ENCODE assay signal across 13 cellular contexts in genomic region chr13:60258349-60258748, GRCh38.
DNase-seq lines count a peak whose midpoint lies in the region; ATAC-seq and TF ChIP-seq lines count a peak whose summit lies in the region.
"Had no signal": no experiment of that assay in that cellular context is flagged by ENCODE, and none has a peak within 500 bp of the region (broad histone marks: within the 10 kb centered on the region; RNA-seq: fewer than 3 reads in every experiment).

No MANE protein-coding gene starts in this region.

- H3K4me3 Mint-ChIP-seq in stimulated activated naive CD8-positive, alpha-beta T cell treated with anti-CD3 and anti-CD28 coated beads, Interleukin-15, Interleukin-2, amounts not matched to agents 100 ng/mL and 50 ng/mL, for 24 hours = no peak overlapping the region
- H3K4me3 Mint-ChIP-seq in stimulated activated naive CD8-positive, alpha-beta T cell treated with anti-CD3 and anti-CD28 coated beads, Interleukin-15, amount 100 ng/mL, for 72 hours = no peak overlapping the region
- no peak overlapping the region for H3K4me3 Mint-ChIP-seq in WTC11
- H3K4me3 Mint-ChIP-seq: CD4-positive, alpha-beta memory T cell had no signal

- H3K4me3 ChIP-seq in iPS DF 6.9 (ENCODE audit: low read length) (no peak overlapping the region), right cardiac atrium (ENCODE audit: low read length) (no peak overlapping the region)
- H3K4me3 ChIP-seq: HAP-1 had no signal

- in situ Hi-C loops in G401 (cut with HindIII; ENCODE audit: low sequenced_read_pairs) = no loop called here

- no CpG with 5 or more reads among the region's 11 CpGs for WGBS in iPS DF 6.9 (ENCODE audit: insufficient coverage, insufficient read length)
- WGBS in right cardiac atrium = 48% methylated on average over 11 of the region's 11 CpGs

- peaks cover 2% of the 10 kb centered on the region; the same call in 1 of the 2 replicates for H3K4me1 ChIP-seq in iPS DF 6.9 (ENCODE audit: control insufficient read depth, insufficient read depth, low read length)
- no peaks in the 10 kb centered on the region for H3K4me1 ChIP-seq in right cardiac atrium (ENCODE audit: control insufficient read depth, insufficient read depth, low read length)
- H3K4me1 ChIP-seq: BE2C had no signal

- H3K27ac ChIP-seq in iPS DF 6.9 (ENCODE audit: low read length) = no peak overlapping the region
- H3K27ac ChIP-seq in right cardiac atrium (ENCODE audit: low read length) = no peak overlapping the region
- H3K27ac ChIP-seq: C4-2B had no signal

- peaks cover 5% of the 10 kb centered on the region for H3K9me3 Mint-ChIP-seq in stimulated activated naive CD8-positive, alpha-beta T cell treated with anti-CD3 and anti-CD28 coated beads, Interleukin-15, Interleukin-2, amounts not matched to agents 100 ng/mL and 50 ng/mL, for 24 hours
- peaks cover 0 to 7% of the 10 kb centered on the region in 2 donors for H3K9me3 Mint-ChIP-seq in stimulated activated naive CD8-positive, alpha-beta T cell treated with anti-CD3 and anti-CD28 coated beads, Interleukin-15, amount 100 ng/mL, for 72 hours
- peaks cover 47% of the 10 kb centered on the region for H3K9me3 Mint-ChIP-seq in WTC11

- DNase-seq in stimulated activated naive CD8-positive, alpha-beta T cell treated with anti-CD3 and anti-CD28 coated beads, Interleukin-15, amount 100 ng/mL, for 72 hours = no peak
- DNase-seq in WTC11 (ENCODE audit: low spot score) (peak; percentile 63), iPS DF 6.9 (ENCODE audit: low read depth, low spot score) (peak; percentile 16), G401 (ENCODE audit: low spot score) (no peak), right cardiac atrium (no peak)
- DNase-seq: BE2C; CD4-positive, alpha-beta memory T cell; DMS79; GDM1 had no signal

- H3K36me3 Mint-ChIP-seq in stimulated activated naive CD8-positive, alpha-beta T cell treated with anti-CD3 and anti-CD28 coated beads, Interleukin-15, Interleukin-2, amounts not matched to agents 100 ng/mL and 50 ng/mL, for 24 hours (ENCODE audit: low read depth) = no peaks in the 10 kb centered on the region
- peaks cover 28% of the 10 kb centered on the region for H3K36me3 Mint-ChIP-seq in WTC11
- H3K36me3 Mint-ChIP-seq: CD4-positive, alpha-beta memory T cell had no signal

- POLR2A ChIA-PET in WTC11 (lab: Charles Lee) = no interaction called here

- H3K36me3 ChIP-seq in iPS DF 6.9 (ENCODE audit: control insufficient read depth, insufficient read depth, low read length) = no peaks in the 10 kb centered on the region
- H3K36me3 ChIP-seq: BE2C, HAP-1 had no signal

- intact Hi-C loops in right cardiac atrium (cut with DNase I) = no loop called here

- TF ChIP-seq CTCF in WTC11 (IDR thresholded peaks at IDR 0.05) = no peak

- H3K27ac Mint-ChIP-seq in stimulated activated naive CD8-positive, alpha-beta T cell treated with anti-CD3 and anti-CD28 coated beads, Interleukin-15, Interleukin-2, amounts not matched to agents 100 ng/mL and 50 ng/mL, for 24 hours = peak overlapping the region; percentile 7
- no peak overlapping the region for H3K27ac Mint-ChIP-seq in stimulated activated naive CD8-positive, alpha-beta T cell treated with anti-CD3 and anti-CD28 coated beads, Interleukin-15, amount 100 ng/mL, for 72 hours
- no peak overlapping the region; the same call in 1 of the 2 replicates for H3K27ac Mint-ChIP-seq in WTC11
- H3K27ac Mint-ChIP-seq: CD4-positive, alpha-beta memory T cell had no signal

- H3K27me3 ChIP-seq in iPS DF 6.9 (ENCODE audit: control insufficient read depth, insufficient read depth, low read length) (no peaks in the 10 kb centered on the region), right cardiac atrium (ENCODE audit: control insufficient read depth, insufficient read depth) (no peaks in the 10 kb centered on the region)
- H3K27me3 ChIP-seq: BE2C had no signal

- peaks cover 18% of the 10 kb centered on the region for H3K27me3 Mint-ChIP-seq in stimulated activated naive CD8-positive, alpha-beta T cell treated with anti-CD3 and anti-CD28 coated beads, Interleukin-15, Interleukin-2, amounts not matched to agents 100 ng/mL and 50 ng/mL, for 24 hours
- H3K27me3 Mint-ChIP-seq in stimulated activated naive CD8-positive, alpha-beta T cell treated with anti-CD3 and anti-CD28 coated beads, Interleukin-15, amount 100 ng/mL, for 72 hours = peaks cover 9% of the 10 kb centered on the region
- H3K27me3 Mint-ChIP-seq in WTC11 (ENCODE audit: low read depth) = no peaks in the 10 kb centered on the region

- H3K9me3 ChIP-seq in iPS DF 6.9 (ENCODE audit: control insufficient read depth, insufficient read depth, low read length) = no peaks in the 10 kb centered on the region
- H3K9me3 ChIP-seq in right cardiac atrium (ENCODE audit: control insufficient read depth, low read length) = peaks cover 2% of the 10 kb centered on the region
- H3K9me3 ChIP-seq: BE2C, HAP-1 had no signal

- peaks cover 8% of the 10 kb centered on the region for H3K4me1 Mint-ChIP-seq in stimulated activated naive CD8-positive, alpha-beta T cell treated with anti-CD3 and anti-CD28 coated beads, Interleukin-15, Interleukin-2, amounts not matched to agents 100 ng/mL and 50 ng/mL, for 24 hours (ENCODE audit: low read depth)
- H3K4me1 Mint-ChIP-seq in stimulated activated naive CD8-positive, alpha-beta T cell treated with anti-CD3 and anti-CD28 coated beads, Interleukin-15, amount 100 ng/mL, for 72 hours = no peaks in the 10 kb centered on the region
- peaks cover 33% of the 10 kb centered on the region for H3K4me1 Mint-ChIP-seq in WTC11

- CTCF ChIA-PET in WTC11 (lab: Charles Lee) = no interaction called here

- no peak for ATAC-seq in stimulated activated naive CD8-positive, alpha-beta T cell treated with anti-CD3 and anti-CD28 coated beads, Interleukin-15, amount 100 ng/mL, for 72 hours
- peak; percentile 11; the same call in 1 of the 2 replicates for ATAC-seq in WTC11
- ATAC-seq in right cardiac atrium = no peak
- ATAC-seq in GM18867 (IDR thresholded peaks at IDR 0.05; ENCODE audit: unreplicated experiment) = no peak

TF ChIP-seq in WTC11, 78 proteins besides CTCF, POLR2A, EP300 and RAD21:
- TF ChIP-seq, protein P1, sequence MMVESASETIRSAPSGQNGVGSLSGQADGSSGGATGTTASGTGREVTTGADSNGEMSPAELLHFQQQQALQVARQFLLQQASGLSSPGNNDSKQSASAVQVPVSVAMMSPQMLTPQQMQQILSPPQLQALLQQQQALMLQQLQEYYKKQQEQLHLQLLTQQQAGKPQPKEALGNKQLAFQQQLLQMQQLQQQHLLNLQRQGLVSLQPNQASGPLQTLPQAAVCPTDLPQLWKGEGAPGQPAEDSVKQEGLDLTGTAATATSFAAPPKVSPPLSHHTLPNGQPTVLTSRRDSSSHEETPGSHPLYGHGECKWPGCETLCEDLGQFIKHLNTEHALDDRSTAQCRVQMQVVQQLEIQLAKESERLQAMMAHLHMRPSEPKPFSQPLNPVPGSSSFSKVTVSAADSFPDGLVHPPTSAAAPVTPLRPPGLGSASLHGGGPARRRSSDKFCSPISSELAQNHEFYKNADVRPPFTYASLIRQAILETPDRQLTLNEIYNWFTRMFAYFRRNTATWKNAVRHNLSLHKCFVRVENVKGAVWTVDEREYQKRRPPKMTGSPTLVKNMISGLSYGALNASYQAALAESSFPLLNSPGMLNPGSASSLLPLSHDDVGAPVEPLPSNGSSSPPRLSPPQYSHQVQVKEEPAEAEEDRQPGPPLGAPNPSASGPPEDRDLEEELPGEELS (CRISPR knock-in tag; IDR thresholded peaks at IDR 0.05) = no peak
- TF ChIP-seq ZNF281 (CRISPR knock-in tag; IDR thresholded peaks at IDR 0.05) = 0 out of 2 replicates have a peak, but pooled peaks have one; percentile 43

Comparison
In these comparisons a context has a peak if more than half of its experiments do, and no peak if none do; other contexts are left out.
1. DNase-seq: peak in WTC11 (single experiment) and iPS DF 6.9 (single experiment); none in stimulated activated naive CD8-positive, alpha-beta T cell treated with anti-CD3 and anti-CD28 coated beads, Interleukin-15, amount 100 ng/mL, for 72 hours (0 of 2), G401 (single experiment) and right cardiac atrium (0 of 3).